ENCODE assay signal across 8 cellular contexts in the genomic region with DNA sequence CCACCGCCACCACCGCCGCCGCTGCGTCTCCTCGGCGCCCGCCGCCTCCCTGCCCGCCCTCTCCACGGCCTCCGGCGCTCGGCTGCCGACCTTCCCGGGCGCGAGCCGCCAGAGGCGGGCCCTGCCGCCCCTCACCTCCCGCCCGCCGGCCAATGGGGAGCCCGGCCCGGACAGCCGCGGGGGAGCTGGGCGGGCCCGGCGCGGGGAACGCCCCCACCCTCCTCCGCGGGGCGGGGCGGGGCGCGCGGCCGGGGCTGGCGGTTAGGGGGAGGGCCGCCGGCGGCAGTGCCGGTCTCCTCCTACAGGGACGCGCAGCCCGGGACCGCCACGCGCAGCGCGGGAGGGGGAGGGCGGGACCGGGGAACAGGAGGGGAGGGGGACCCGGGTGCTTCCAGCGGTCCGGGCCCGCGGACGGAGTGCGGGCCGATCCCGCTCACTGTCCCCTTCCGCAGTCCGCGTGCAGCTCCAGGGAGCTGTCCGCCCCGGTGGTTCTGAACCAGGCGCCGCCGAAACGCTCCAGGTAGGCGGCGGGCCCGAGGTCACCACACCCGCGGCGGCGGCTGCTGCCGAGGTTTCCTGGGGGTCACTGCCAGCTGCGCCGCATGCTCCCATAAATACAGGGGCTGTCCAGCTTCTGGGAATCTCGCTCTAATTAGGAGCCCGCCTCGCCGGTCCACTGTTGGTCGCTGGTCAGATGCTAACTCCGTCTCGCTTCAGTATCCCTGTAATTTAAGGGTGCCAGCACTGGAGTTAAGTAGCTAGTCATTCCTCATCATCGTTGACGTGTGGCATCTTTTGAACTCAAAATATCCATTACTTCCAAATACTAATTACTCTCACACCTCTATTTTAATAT. TPM values are rescaled to one million over a fixed set of nuclear protein-coding genes. Genes with fewer than 3 reads are reported as not detected.
DNase-seq lines count a peak whose midpoint lies in the region; ATAC-seq and TF ChIP-seq lines count a peak whose summit lies in the region.

A gene with protein sequence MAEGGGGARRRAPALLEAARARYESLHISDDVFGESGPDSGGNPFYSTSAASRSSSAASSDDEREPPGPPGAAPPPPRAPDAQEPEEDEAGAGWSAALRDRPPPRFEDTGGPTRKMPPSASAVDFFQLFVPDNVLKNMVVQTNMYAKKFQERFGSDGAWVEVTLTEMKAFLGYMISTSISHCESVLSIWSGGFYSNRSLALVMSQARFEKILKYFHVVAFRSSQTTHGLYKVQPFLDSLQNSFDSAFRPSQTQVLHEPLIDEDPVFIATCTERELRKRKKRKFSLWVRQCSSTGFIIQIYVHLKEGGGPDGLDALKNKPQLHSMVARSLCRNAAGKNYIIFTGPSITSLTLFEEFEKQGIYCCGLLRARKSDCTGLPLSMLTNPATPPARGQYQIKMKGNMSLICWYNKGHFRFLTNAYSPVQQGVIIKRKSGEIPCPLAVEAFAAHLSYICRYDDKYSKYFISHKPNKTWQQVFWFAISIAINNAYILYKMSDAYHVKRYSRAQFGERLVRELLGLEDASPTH (minus strand): TSS at position 87 of the 856 bp plus-strand sequence. CDS start 404 bp downstream, outside the sequence.

- H3K4me2 ChIP-seq in osteoblast (ENCODE audit: insufficient read depth, low read length) = peak within 1 kb of the TSS; percentile 43

- H3K4me1 Mint-ChIP-seq in activated naive CD4-positive, alpha-beta T cell treated with anti-CD3 and anti-CD28 coated beads for 36 hours (ENCODE audit: low read depth) = peaks cover 11% of the 10 kb centered on the region

- H3K27me3 ChIP-seq in osteoblast (ENCODE audit: insufficient read depth, low read length) (peaks cover 27% of the 10 kb centered on the region), tibial artery (peaks cover 4 to 50% of the 10 kb centered on the region in 2 donors)

- TF ChIP-seq CTCF in osteoblast (IDR thresholded peaks at IDR 0.05; ENCODE audit: extremely low read depth, low read depth, low read length) = no peak
- no peak for TF ChIP-seq CTCF in tibial artery (IDR thresholded peaks at IDR 0.05)

- CTCF ChIA-PET in activated naive CD4-positive, alpha-beta T cell treated with anti-CD3 and anti-CD28 coated beads for 36 hours (lab: Charles Lee) = no interaction called here

- no peak within 1 kb of the TSS for H2AFZ ChIP-seq in osteoblast (ENCODE audit: low read length)

- peak within 1 kb of the TSS; percentile 59 for H3K4me3 Mint-ChIP-seq in activated naive CD4-positive, alpha-beta T cell treated with anti-CD3 and anti-CD28 coated beads for 36 hours

- DNase-seq in DMS53 (lab: John Stamatoyannopoulos, UW) (peak; percentile 91), KG1 (lab: John Stamatoyannopoulos, UW) (peak; percentile 39), RPMI8226 (peak; percentile 86), globus pallidus (ENCODE audit: low spot score) (peak; percentile 92), osteoblast (ENCODE audit: insufficient read length, low spot score, missing footprints) (peak; percentile 97), tibial artery (peak; percentile 27 to 69)
- DNase-seq in activated naive CD4-positive, alpha-beta T cell treated with anti-CD3 and anti-CD28 coated beads for 36 hours = peak; percentile 77

- ATAC-seq in GM21723 (IDR thresholded peaks at IDR 0.05; ENCODE audit: unreplicated experiment) = peak; percentile 80

- no peaks in the 10 kb centered on the region for H3K79me2 ChIP-seq in osteoblast (ENCODE audit: insufficient read depth, low read length)

- peaks cover 2% of the 10 kb centered on the region for H4K20me1 ChIP-seq in osteoblast (ENCODE audit: insufficient read depth, low read length)

- H3K4me3 ChIP-seq in osteoblast (ENCODE audit: insufficient read depth, low read length) (peak within 1 kb of the TSS; percentile 57), tibial artery (peak within 1 kb of the TSS; percentile 47 to 62)

- H3K4me1 ChIP-seq in osteoblast (ENCODE audit: insufficient read depth, low read length) (no peaks in the 10 kb centered on the region), tibial artery (peaks cover 0 to 20% (median 13%) of the 10 kb centered on the region in 4 donors)

- no peaks in the 10 kb centered on the region for H3K9me3 ChIP-seq in osteoblast (ENCODE audit: low read depth, low read length)
- no peaks in the 10 kb centered on the region for H3K9me3 ChIP-seq in tibial artery

- H3K27ac Mint-ChIP-seq in activated naive CD4-positive, alpha-beta T cell treated with anti-CD3 and anti-CD28 coated beads for 36 hours = no peak within 1 kb of the TSS

- no peaks in the 10 kb centered on the region for H3K9me3 Mint-ChIP-seq in activated naive CD4-positive, alpha-beta T cell treated with anti-CD3 and anti-CD28 coated beads for 36 hours

- H3K27me3 Mint-ChIP-seq in activated naive CD4-positive, alpha-beta T cell treated with anti-CD3 and anti-CD28 coated beads for 36 hours (ENCODE audit: low read depth) = peaks cover 58% of the 10 kb centered on the region

- intact Hi-C loops in activated naive CD4-positive, alpha-beta T cell treated with anti-CD3 and anti-CD28 coated beads for 36 hours (cut with micrococcal nuclease) = no loop called here
- intact Hi-C loops in tibial artery (cut with DNase I; ENCODE audit: low total_unique reads) = no loop called here

- no peaks in the 10 kb centered on the region for H3K36me3 Mint-ChIP-seq in activated naive CD4-positive, alpha-beta T cell treated with anti-CD3 and anti-CD28 coated beads for 36 hours (ENCODE audit: low read depth)

- no peak within 1 kb of the TSS for H3K27ac ChIP-seq in osteoblast (ENCODE audit: low read depth, low read length)
- no peak within 1 kb of the TSS for H3K27ac ChIP-seq in tibial artery

- H3K36me3 ChIP-seq in osteoblast (ENCODE audit: insufficient read depth, low read length) = no peaks in the 10 kb centered on the region
- H3K36me3 ChIP-seq in tibial artery = no peaks in the 10 kb centered on the region

RNA-seq across cellular contexts. Expression of the gene that starts here (rescaled TPM):
- total RNA-seq in activated naive CD4-positive, alpha-beta T cell treated with anti-CD3 and anti-CD28 coated beads for 36 hours = not detected
- under 0.01 and 0.29 TPM in 2 replicates for total RNA-seq in osteoblast

Comparison
In these comparisons a context has a peak if more than half of its experiments do, and no peak if none do; other contexts are left out.
1. Peak in DNase-seq in activated naive CD4-positive, alpha-beta T cell treated with anti-CD3 and anti-CD28 coated beads for 36 hours; RNA of the gene not detected or under 1 TPM.
2. Peak in DNase-seq, H3K4me3 ChIP-seq and H3K4me2 ChIP-seq in osteoblast; RNA of the gene not detected or under 1 TPM.
3. DNase-seq: peak in every context shown above with its lines; median percentile 97 in osteoblast; 92 in globus pallidus; 91 in DMS53; 86 in RPMI8226; 77 in activated naive CD4-positive, alpha-beta T cell treated with anti-CD3 and anti-CD28 coated beads for 36 hours; 48 in tibial artery; 39 in KG1.